Comparison of ENCODE assay signal across 8 cellular contexts in genomic region chr11:67415501-67416304, GRCh38. TPM values are rescaled to one million over a fixed set of nuclear protein-coding genes. Genes with fewer than 3 reads are reported as not detected.
DNase-seq lines count a peak whose midpoint lies in the region; ATAC-seq and TF ChIP-seq lines count a peak whose summit lies in the region.

A gene with protein sequence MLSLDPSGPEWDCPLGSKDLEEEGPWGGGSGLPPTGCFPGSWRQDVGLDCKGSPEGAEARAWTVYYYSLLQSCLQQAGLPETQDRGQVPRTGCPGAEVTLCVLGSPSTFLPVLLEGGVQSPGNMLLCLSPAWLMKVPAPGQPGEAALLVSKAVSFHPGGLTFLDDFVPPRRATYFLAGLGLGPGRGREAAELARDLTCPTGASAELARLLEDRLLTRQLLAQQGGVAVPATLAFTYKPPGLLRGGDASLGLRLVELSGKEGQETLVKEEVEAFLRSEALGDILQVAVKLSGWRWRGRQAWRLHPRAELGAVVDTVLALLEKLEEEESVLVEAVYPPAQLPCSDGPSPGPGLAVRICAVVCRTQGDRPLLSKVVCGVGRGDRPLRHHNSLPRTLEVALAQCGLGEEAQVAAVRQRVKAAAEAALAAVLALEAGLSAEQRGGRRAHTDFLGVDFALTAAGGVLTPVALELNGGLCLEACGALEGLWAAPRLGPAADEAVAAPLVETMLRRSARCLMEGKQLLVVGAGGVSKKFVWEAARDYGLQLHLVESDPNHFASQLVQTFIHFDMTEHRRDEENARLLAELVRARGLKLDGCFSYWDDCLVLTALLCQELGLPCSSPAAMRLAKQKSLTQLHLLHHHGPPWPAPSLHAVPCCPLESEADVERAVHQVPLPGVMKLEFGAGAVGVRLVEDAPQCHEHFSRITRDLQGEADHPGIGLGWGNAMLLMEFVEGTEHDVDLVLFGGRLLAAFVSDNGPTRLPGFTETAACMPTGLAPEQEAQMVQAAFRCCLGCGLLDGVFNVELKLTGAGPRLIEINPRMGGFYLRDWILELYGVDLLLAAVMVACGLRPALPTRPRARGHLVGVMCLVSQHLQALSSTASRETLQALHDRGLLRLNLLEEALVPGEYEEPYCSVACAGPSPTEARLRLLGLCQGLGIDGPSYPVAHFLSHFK (plus strand): TSS chr11:67415678. CDS start chr11:67416200, 522 bp downstream.

- H3K36me3 ChIP-seq in BLaER1 (no peaks in the 10 kb centered on the region), NT2/D1 (ENCODE audit: insufficient read depth, insufficient read length, low read length) (peaks cover 2% of the 10 kb centered on the region)

- H3K27ac ChIP-seq in BLaER1: no peak within 1 kb of the TSS

- H3K27me3 ChIP-seq in BLaER1: peaks cover 24% of the 10 kb centered on the region
- peaks cover 44% of the 10 kb centered on the region for H3K27me3 ChIP-seq in NT2/D1 (ENCODE audit: insufficient read depth, insufficient read length)

- H3K4me1 Mint-ChIP-seq in endothelial cell (ENCODE audit: unreplicated experiment) (peaks cover 3% of the 10 kb centered on the region), neural crest cell (peaks cover 14% of the 10 kb centered on the region)

- H3K27ac Mint-ChIP-seq in endothelial cell (ENCODE audit: unreplicated experiment) (no peak within 1 kb of the TSS), neural crest cell (ENCODE audit: unreplicated experiment) (no peak within 1 kb of the TSS)

- H3K9me3 ChIP-seq in BLaER1 (no peaks in the 10 kb centered on the region), NT2/D1 (ENCODE audit: insufficient read depth, low read length) (no peaks in the 10 kb centered on the region)

- peaks cover 99% of the 10 kb centered on the region for H3K4me1 ChIP-seq in BLaER1
- peaks cover 61% of the 10 kb centered on the region for H3K4me1 ChIP-seq in NT2/D1 (ENCODE audit: insufficient read depth, insufficient read length)

- peak within 1 kb of the TSS; percentile 33; the same call in 1 of the 2 replicates for H3K4me3 ChIP-seq in BLaER1
- peak within 1 kb of the TSS; percentile 40 for H3K4me3 ChIP-seq in NT2/D1 (ENCODE audit: insufficient read length, low read depth)

- no peaks in the 10 kb centered on the region for H3K36me3 Mint-ChIP-seq in endothelial cell (ENCODE audit: low read depth, unreplicated experiment)
- H3K36me3 Mint-ChIP-seq in neural crest cell (ENCODE audit: low read depth): no peaks in the 10 kb centered on the region

- H3K4me2 ChIP-seq in BLaER1: peak within 1 kb of the TSS; percentile 100

- 0 out of 2 replicates have a peak, but pooled peaks cover 7% of the 10 kb centered on the region for H4K20me1 ChIP-seq in BLaER1

- ATAC-seq in GM21723 (IDR thresholded peaks at IDR 0.05; ENCODE audit: unreplicated experiment) (no peak), GM21367 (IDR thresholded peaks at IDR 0.05; ENCODE audit: unreplicated experiment) (no peak), HG02981 (IDR thresholded peaks at IDR 0.05; ENCODE audit: unreplicated experiment) (no peak)

- H3K9ac ChIP-seq in BLaER1 (0 out of 2 replicates have a peak within 1 kb of the TSS, but pooled peaks have one; percentile 28), NT2/D1 (ENCODE audit: insufficient read length, low read depth) (peak within 1 kb of the TSS; percentile 74)

- TF ChIP-seq CTCF in endothelial cell (IDR thresholded peaks at IDR 0.05; ENCODE audit: unreplicated experiment) (no peak), neural crest cell (conservative IDR thresholded peaks at IDR 0.05) (no peak)

- H3K9me3 Mint-ChIP-seq in endothelial cell (ENCODE audit: unreplicated experiment) (no peaks in the 10 kb centered on the region), neural crest cell (no peaks in the 10 kb centered on the region)

- H3K27me3 Mint-ChIP-seq in endothelial cell (ENCODE audit: unreplicated experiment) (peaks cover 14% of the 10 kb centered on the region), neural crest cell (ENCODE audit: low read depth) (peaks cover 47% of the 10 kb centered on the region)

- DNase-seq in NT2/D1 (ENCODE audit: low read depth, low spot score) (no peak), endothelial cell (ENCODE audit: low spot score) (no peak), neural crest cell (ENCODE audit: low read depth, low spot score) (no peak), NAMALWA (ENCODE audit: low spot score) (no peak)

- H3K4me3 Mint-ChIP-seq in endothelial cell (ENCODE audit: unreplicated experiment) (peak within 1 kb of the TSS; percentile 25), neural crest cell (peak within 1 kb of the TSS; percentile 57)

RNA-seq across cellular contexts. Expression of the gene that starts here (rescaled TPM):
- total RNA-seq in endothelial cell (ENCODE audit: unreplicated experiment) (not detected), neural crest cell (0.07 and 0.12 TPM in 2 replicates)
